In genomic region chr17:35141681-35142466, GRCh38 we compare ENCODE assay signal across 8 cellular contexts. TPM values are rescaled to one million over a fixed set of nuclear protein-coding genes. Genes with fewer than 3 reads are reported as not detected.
DNase-seq lines count a peak whose midpoint lies in the region; ATAC-seq and TF ChIP-seq lines count a peak whose summit lies in the region.

Gene NLE1, minus strand, starts transcription at chr17:35142303. Its CDS starts 28 bp downstream, at chr17:35142275.

- H3K36me3 ChIP-seq in KOPT-K1 (ENCODE audit: insufficient read depth, low read length) = peaks cover 35% of the 10 kb centered on the region

- no peaks in the 10 kb centered on the region for H3K4me1 Mint-ChIP-seq in activated T-helper 17 cell treated with anti-CD3 and anti-CD28 coated beads, Interleukin-2, amount 50 U/mL, for 72 hours
- H3K4me1 Mint-ChIP-seq in natural killer cell treated with Interleukin-12 subunit alpha and Interleukin-12 subunit beta and Interleukin-15 and Interleukin-18, amount 100 ng/mL, for 72 hours (ENCODE audit: low read depth in 2 of 2) = peaks cover 9 to 13% of the 10 kb centered on the region in 2 donors

- H3K4me3 Mint-ChIP-seq in activated T-helper 17 cell treated with anti-CD3 and anti-CD28 coated beads, Interleukin-2, amount 50 U/mL, for 72 hours = peak within 1 kb of the TSS; percentile 80
- peak within 1 kb of the TSS; percentile 74 for H3K4me3 Mint-ChIP-seq in natural killer cell treated with Interleukin-12 subunit alpha and Interleukin-12 subunit beta and Interleukin-15 and Interleukin-18, amount 100 ng/mL, for 72 hours

- peak within 1 kb of the TSS; percentile 80 for H3K27ac ChIP-seq in KOPT-K1 (ENCODE audit: low read depth, low read length, poor library complexity, severe bottlenecking)

- peak within 1 kb of the TSS; percentile 41 for H3K27ac Mint-ChIP-seq in activated T-helper 17 cell treated with anti-CD3 and anti-CD28 coated beads, Interleukin-2, amount 50 U/mL, for 72 hours
- H3K27ac Mint-ChIP-seq in natural killer cell treated with Interleukin-12 subunit alpha and Interleukin-12 subunit beta and Interleukin-15 and Interleukin-18, amount 100 ng/mL, for 72 hours = peak within 1 kb of the TSS; percentile 45 to 46

- DNase-seq in DMS 273 treated with DMSO at 0.1 percent for 48 hours (lab: John Stamatoyannopoulos, UW) (peak; percentile 54), RPMI8226 (peak; percentile 89), fibroblast of pulmonary artery (ENCODE audit: low read depth) (peak; percentile 85)
- peak; percentile 91 for DNase-seq in natural killer cell treated with Interleukin-12 subunit alpha and Interleukin-12 subunit beta and Interleukin-15 and Interleukin-18, amount 100 ng/mL, for 72 hours (ENCODE audit: low spot score)
- peak; percentile 72 to 92 (median 82) for DNase-seq in stimulated activated naive CD4-positive, alpha-beta T cell (lab: John Stamatoyannopoulos, UW)

- H3K36me3 Mint-ChIP-seq in activated T-helper 17 cell treated with anti-CD3 and anti-CD28 coated beads, Interleukin-2, amount 50 U/mL, for 72 hours (ENCODE audit: low read depth) = peaks cover 36% of the 10 kb centered on the region
- no peaks in the 10 kb centered on the region for H3K36me3 Mint-ChIP-seq in natural killer cell treated with Interleukin-12 subunit alpha and Interleukin-12 subunit beta and Interleukin-15 and Interleukin-18, amount 100 ng/mL, for 72 hours

- no peaks in the 10 kb centered on the region for H3K9me3 ChIP-seq in KOPT-K1 (ENCODE audit: insufficient read depth, low read length, poor library complexity, severe bottlenecking)

- no peaks in the 10 kb centered on the region for H3K9me3 Mint-ChIP-seq in activated T-helper 17 cell treated with anti-CD3 and anti-CD28 coated beads, Interleukin-2, amount 50 U/mL, for 72 hours
- no peaks in the 10 kb centered on the region for H3K9me3 Mint-ChIP-seq in natural killer cell treated with Interleukin-12 subunit alpha and Interleukin-12 subunit beta and Interleukin-15 and Interleukin-18, amount 100 ng/mL, for 72 hours

- H3K27me3 Mint-ChIP-seq in activated T-helper 17 cell treated with anti-CD3 and anti-CD28 coated beads, Interleukin-2, amount 50 U/mL, for 72 hours = no peaks in the 10 kb centered on the region
- H3K27me3 Mint-ChIP-seq in natural killer cell treated with Interleukin-12 subunit alpha and Interleukin-12 subunit beta and Interleukin-15 and Interleukin-18, amount 100 ng/mL, for 72 hours = no peaks in the 10 kb centered on the region

- peak; percentile 83 for TF ChIP-seq CTCF in fibroblast of pulmonary artery (IDR thresholded peaks at IDR 0.05; ENCODE audit: low read length, missing control alignments)

- H3K4me3 ChIP-seq in fibroblast of pulmonary artery (replicated peaks; ENCODE audit: low read depth, low read length) = peak within 1 kb of the TSS; percentile 93

- ATAC-seq in GM21529 (IDR thresholded peaks at IDR 0.05; ENCODE audit: unreplicated experiment) = peak; percentile 88
- ATAC-seq in activated T-helper 17 cell treated with anti-CD3 and anti-CD28 coated beads, Interleukin-2, amount 50 U/mL, for 72 hours (replicated peaks) = peak; percentile 97
- peak; percentile 95 to 96 for ATAC-seq in natural killer cell treated with Interleukin-12 subunit alpha and Interleukin-12 subunit beta and Interleukin-15 and Interleukin-18, amount 100 ng/mL, for 72 hours

RNA-seq across cellular contexts. Expression of gene NLE1, which starts in this region (rescaled TPM):
- total RNA-seq in activated T-helper 17 cell treated with anti-CD3 and anti-CD28 coated beads, Interleukin-2, amount 50 U/mL, for 72 hours = 10 to 100 TPM; 15.8 to 38.9 TPM
- total RNA-seq in natural killer cell treated with Interleukin-12 subunit alpha and Interleukin-12 subunit beta and Interleukin-15 and Interleukin-18, amount 100 ng/mL, for 72 hours = 10 to 100 TPM; 29.2 to 73.1 TPM

Comparison
In these comparisons a context has a peak if more than half of its experiments do, and no peak if none do; other contexts are left out.
1. Peak in every context shown above with its lines: DNase-seq, ATAC-seq, H3K4me3 ChIP-seq and H3K27ac ChIP-seq.